Comparison of ENCODE assay signal across 1 cellular context in genomic region chr11:67281552-67282150, GRCh38.
TF ChIP-seq lines count a peak whose summit lies in the region.

No MANE protein-coding gene starts in this region.

TF ChIP-seq in HepG2, 621 proteins besides CTCF, POLR2A, EP300 and RAD21:
- TF ChIP-seq TIGD3 (CRISPR knock-in tag; IDR thresholded peaks at IDR 0.05; ENCODE audit: borderline replicate concordance) = no peak
- TF ChIP-seq FOXM1 (CRISPR knock-in tag; IDR thresholded peaks at IDR 0.05) = no peak
- no peak for TF ChIP-seq CHCHD3 (CRISPR knock-in tag; IDR thresholded peaks at IDR 0.05)
- TF ChIP-seq ZNF10 (CRISPR knock-in tag; IDR thresholded peaks at IDR 0.05; ENCODE audit: borderline replicate concordance, low read depth) = no peak
- no peak for TF ChIP-seq LCORL (IDR thresholded peaks at IDR 0.05)
- no peak for TF ChIP-seq LCORL (CRISPR knock-in tag; IDR thresholded peaks at IDR 0.05)
- no peak for TF ChIP-seq ZMYM4 (CRISPR knock-in tag; IDR thresholded peaks at IDR 0.05)
- no peak for TF ChIP-seq ZNF770 (CRISPR knock-in tag; IDR thresholded peaks at IDR 0.05)
- no peak for TF ChIP-seq GPN1 (CRISPR knock-in tag; IDR thresholded peaks at IDR 0.05; ENCODE audit: borderline replicate concordance)
- no peak for TF ChIP-seq PAXIP1 (CRISPR knock-in tag; conservative IDR thresholded peaks at IDR 0.05)
- no peak for TF ChIP-seq ZNF343 (CRISPR knock-in tag; IDR thresholded peaks at IDR 0.05)
